In the genomic region with DNA sequence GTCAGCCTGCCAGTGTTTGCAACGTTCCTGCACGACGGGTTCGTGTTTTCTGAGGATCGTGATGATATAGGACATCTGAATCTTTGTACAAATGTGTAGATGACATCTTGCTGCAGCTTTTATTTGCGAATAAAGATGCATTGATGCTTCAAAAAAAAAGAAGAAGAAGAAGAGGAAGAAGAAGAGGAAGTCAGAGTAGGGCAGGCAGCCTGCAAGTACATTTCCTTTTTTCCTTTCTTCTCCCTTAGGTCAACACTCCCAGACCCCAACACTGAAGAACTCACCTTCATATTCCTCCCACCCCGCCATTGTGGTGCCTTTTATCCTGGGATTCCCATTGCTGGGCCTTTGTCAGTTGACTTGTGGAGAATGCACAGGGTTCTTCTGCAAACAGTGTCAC, we compare ENCODE assay signal across 22 cellular contexts.
"Had no signal": no experiment of that assay in that cellular context is flagged by ENCODE, and none has a peak within 500 bp of the region (broad histone marks: within the 10 kb centered on the region; RNA-seq: fewer than 3 reads in every experiment).

No MANE protein-coding gene starts in this region.

- H3K36me3 ChIP-seq: esophagus squamous epithelium, lower lobe of right lung, neural progenitor cell, ovary, prostate gland, sigmoid colon, stomach, thoracic aorta, transverse colon had no signal

- DNase-seq: cerebellar nuclear complex; dermis blood vessel endothelial cell; esophagus squamous epithelium; foreskin fibroblast; hippocampal formation; lower lobe of right lung; nucleus accumbens; ovary; retina; sigmoid colon; stimulated activated CD4-positive, alpha-beta T cell treated with anti-CD3 and anti-CD28 coated beads, Interleukin-2, amount 100 ng/mL, for 24 hours; stimulated activated CD4-positive, alpha-beta T cell treated with anti-CD3 and anti-CD28 coated beads, Interleukin-4, amount 100 ng/mL, for 4 hours; stimulated activated naive CD4-positive, alpha-beta T cell; stomach; substantia nigra; transverse colon had no signal

- H3K9ac ChIP-seq: neural progenitor cell had no signal

- H3K4me3 ChIP-seq: esophagus squamous epithelium, lower lobe of right lung, neural progenitor cell, ovary, prostate gland, sigmoid colon, skin epidermis, stomach, thoracic aorta, transverse colon had no signal

- H3K27me3 ChIP-seq: esophagus squamous epithelium, neural progenitor cell, ovary, sigmoid colon, stomach, transverse colon had no signal

- H3K27ac ChIP-seq: esophagus squamous epithelium, lower lobe of right lung, neural progenitor cell, ovary, prostate gland, sigmoid colon, skin epidermis, stomach, transverse colon had no signal

- H3K4me1 ChIP-seq: lower lobe of right lung, prostate gland, sigmoid colon, stomach, transverse colon had no signal

- ATAC-seq: left lobe of liver; lower lobe of right lung; natural killer cell treated with Interleukin-12 subunit alpha and Interleukin-12 subunit beta and Interleukin-15 and Interleukin-18, amount 100 ng/mL, for 72 hours had no signal

- H3K9me3 ChIP-seq: esophagus squamous epithelium, lower lobe of right lung, ovary, prostate gland, sigmoid colon, thoracic aorta, transverse colon had no signal

- H3K4me2 ChIP-seq: neural progenitor cell had no signal
